Comparison of ENCODE assay signal across 25 cellular contexts in genomic region chr7:123230147-123230546, GRCh38. TPM values are rescaled to one million over a fixed set of nuclear protein-coding genes. Genes with fewer than 3 reads are reported as not detected.
"Had no signal": no experiment of that assay in that cellular context is flagged by ENCODE, and none has a peak within 500 bp of the region (broad histone marks: within the 10 kb centered on the region; RNA-seq: fewer than 3 reads in every experiment).

No MANE protein-coding gene starts in this region.

- DNase-seq: NCI-H1092, NCI-H1105 treated with DMSO at 0.1 percent for 48 hours, NCI-H1417 treated with DMSO at 0.1 percent for 48 hours, NCI-H146, NCI-H1694 treated with DMSO at 0.1 percent for 48 hours, NCI-H1930, NCI-H2081, NCI-H2107, NCI-H2227 treated with DMSO at 0.1 percent for 48 hours, NCI-H524, NCI-H526 treated with DMSO at 0.1 percent for 48 hours, NCI-H748 treated with DMSO at 0.1 percent for 48 hours, OCI-M1, PC-9, Peyer's patch, SHP77 treated with DMSO at 0.1 percent for 48 hours, SJCRH30 had no signal

- H3K36me3 ChIP-seq: Peyer's patch, SJCRH30 had no signal

- ATAC-seq: K562, Right ventricle myocardium inferior, SK-N-SH treated with all-trans-retinoic acid at 6 μM for 48 hours had no signal

- H3K4me3 ChIP-seq: K562, PC-9, Peyer's patch, SJCRH30 had no signal

- H3K27ac ChIP-seq: PC-9, Peyer's patch, SJCRH30 had no signal

- H3K27me3 ChIP-seq: Peyer's patch, SJCRH30 had no signal

- H3K4me1 ChIP-seq: Peyer's patch, SJCRH30 had no signal

- H3K9me3 ChIP-seq: Peyer's patch, SJCRH30 had no signal

RNA-seq across cellular contexts. Expression of gene SLC13A1, which starts 30.4 kb away (rescaled TPM):
- total RNA-seq: LHCN-M2, MCF 10A, NCI-H460, PC-9, Right ventricle myocardium inferior, RPMI7951 had no signal
- polyA plus RNA-seq: IgD-negative memory B cell, K562 had no signal
